13 cellular contexts compared by ENCODE assay signal in genomic region chr1:180157576-180158057, GRCh38. TPM values are rescaled to one million over a fixed set of nuclear protein-coding genes. Genes with fewer than 3 reads are reported as not detected.
A peak's percentile ranks its signal among the peaks of the same experiment; 100 is the strongest.
DNase-seq lines count a peak whose midpoint lies in the region; ATAC-seq, FAIRE-seq and TF ChIP-seq lines count a peak whose summit lies in the region.
"Had no signal": no experiment of that assay in that cellular context is flagged by ENCODE, and none has a peak within 500 bp of the region (broad histone marks: within the 10 kb centered on the region; RNA-seq: fewer than 3 reads in every experiment).

No MANE protein-coding gene starts in this region.

- DNase-seq in NCI-H1417 (lab: John Stamatoyannopoulos, UW) (peak in 2 of 3 experiments; percentile 49 to 84), NCI-H1417 treated with DMSO at 0.1 percent for 48 hours (lab: John Stamatoyannopoulos, UW) (no peak), NCI-H526 treated with DMSO at 0.1 percent for 48 hours (lab: John Stamatoyannopoulos, UW) (peak; percentile 47), fibroblast of lung (ENCODE audit: low read depth in 2 of 2) (no peak), small intestine (peak; percentile 91), inferior parietal cortex (ENCODE audit: extremely low spot score) (no peak)
- no peak for DNase-seq in activated CD4-positive, alpha-beta T cell treated with anti-CD3 and anti-CD28 coated beads, Interleukin-2, amount 10 ng/mL, durations not matched to agents 7 days and 5 days
- DNase-seq: 8988T, head of caudate nucleus, MV-4-11 had no signal

- H3K4me2 ChIP-seq in fibroblast of lung (ENCODE audit: extremely low read depth, insufficient read depth, low read length): peak overlapping the region; percentile 99

- H3K9me3 ChIP-seq in fibroblast of lung (ENCODE audit: control insufficient read depth, insufficient read depth, low read depth, low read length) (no peaks in the 10 kb centered on the region), small intestine (ENCODE audit: control insufficient read depth, low read depth) (no peaks in the 10 kb centered on the region)

- peaks cover 76% of the 10 kb centered on the region for H3K79me2 ChIP-seq in fibroblast of lung (ENCODE audit: control insufficient read depth, insufficient read depth, low read length)
- H3K79me2 ChIP-seq: parathyroid adenoma had no signal

- CTCF ChIA-PET in activated CD4-positive, alpha-beta T cell treated with anti-CD3 and anti-CD28 coated beads, Interleukin-2, amount 10 ng/mL, durations not matched to agents 7 days and 5 days (lab: Charles Lee): interaction anchor here (0.7 to 2.2 kb wide), 3 partner anchors 10 to 65 kb away, joined by 3 to 13 read pairs (median 6); no protein-coding TSS in a partner anchor

- FAIRE-seq in small intestine (lab: Jason Lieb, UNC): no peak

- H3K27me3 Mint-ChIP-seq in activated CD4-positive, alpha-beta T cell treated with anti-CD3 and anti-CD28 coated beads, Interleukin-2, amount 10 ng/mL, durations not matched to agents 7 days and 5 days: no peaks in the 10 kb centered on the region

- H3K36me3 Mint-ChIP-seq in activated CD4-positive, alpha-beta T cell treated with anti-CD3 and anti-CD28 coated beads, Interleukin-2, amount 10 ng/mL, durations not matched to agents 7 days and 5 days (ENCODE audit: low read depth): no peaks in the 10 kb centered on the region

- TF ChIP-seq CTCF in fibroblast of lung (conservative IDR thresholded peaks at IDR 0.05 in 1 of 2, IDR thresholded peaks at IDR 0.05 in 1 of 2; ENCODE audit: low read depth in 1 of 2, low read length in 2 of 2): no peak

- peak overlapping the region; percentile 94 for H3K27ac ChIP-seq in fibroblast of lung (ENCODE audit: insufficient read depth, low read length)
- H3K27ac ChIP-seq in small intestine (ENCODE audit: low read depth in 1 of 2, low read length in 1 of 2): peak overlapping the region; percentile 15 to 90
- H3K27ac ChIP-seq: parathyroid adenoma, SK-N-MC had no signal

- H3K4me3 ChIP-seq in fibroblast of lung (replicated peaks in 1 of 4; ENCODE audit: control extremely low read depth in 1 of 4, insufficient read depth in 1 of 4, low read depth in 3 of 4, low read length in 4 of 4) (peak overlapping the region; percentile 93 to 99 (median 94)), small intestine (ENCODE audit: low read depth in 1 of 2, low read length in 2 of 2) (no peak overlapping the region)
- H3K4me3 ChIP-seq: SK-N-MC had no signal

- no peak overlapping the region for H3K9ac ChIP-seq in fibroblast of lung (ENCODE audit: insufficient read depth, low read length)
- H3K9ac ChIP-seq: parathyroid adenoma had no signal

- no peak overlapping the region for H3K27ac Mint-ChIP-seq in activated CD4-positive, alpha-beta T cell treated with anti-CD3 and anti-CD28 coated beads, Interleukin-2, amount 10 ng/mL, durations not matched to agents 7 days and 5 days

- H4K20me1 ChIP-seq in fibroblast of lung (ENCODE audit: control insufficient read depth, extremely low read depth, insufficient read depth, low read length): peaks cover 5% of the 10 kb centered on the region

- peaks cover 26% of the 10 kb centered on the region for H3K4me1 Mint-ChIP-seq in activated CD4-positive, alpha-beta T cell treated with anti-CD3 and anti-CD28 coated beads, Interleukin-2, amount 10 ng/mL, durations not matched to agents 7 days and 5 days

- H3K4me3 Mint-ChIP-seq in activated CD4-positive, alpha-beta T cell treated with anti-CD3 and anti-CD28 coated beads, Interleukin-2, amount 10 ng/mL, durations not matched to agents 7 days and 5 days: no peak overlapping the region

- 10 to 65% (median 39%) methylated on average over 3 of the region's 3 CpGs for WGBS in small intestine, 3 donors

- no peaks in the 10 kb centered on the region for H3K27me3 ChIP-seq in fibroblast of lung (ENCODE audit: control insufficient read depth, insufficient read depth, low read length)
- no peaks in the 10 kb centered on the region for H3K27me3 ChIP-seq in small intestine (ENCODE audit: control insufficient read depth in 2 of 2, insufficient read depth in 2 of 2, low read length in 2 of 2)

- POLR2A ChIA-PET in activated CD4-positive, alpha-beta T cell treated with anti-CD3 and anti-CD28 coated beads, Interleukin-2, amount 10 ng/mL, durations not matched to agents 7 days and 5 days (lab: Charles Lee): no interaction called here

- ATAC-seq in GM21825 (IDR thresholded peaks at IDR 0.05; ENCODE audit: unreplicated experiment): no peak

- H2AFZ ChIP-seq in fibroblast of lung (ENCODE audit: low read length): no peak overlapping the region
- H2AFZ ChIP-seq: parathyroid adenoma had no signal

- H3K9me3 Mint-ChIP-seq in activated CD4-positive, alpha-beta T cell treated with anti-CD3 and anti-CD28 coated beads, Interleukin-2, amount 10 ng/mL, durations not matched to agents 7 days and 5 days: no peaks in the 10 kb centered on the region

- H3K4me1 ChIP-seq in fibroblast of lung (ENCODE audit: control insufficient read depth, extremely low read depth, insufficient read depth, low read length): peaks cover 17% of the 10 kb centered on the region
- peaks cover 11 to 12% of the 10 kb centered on the region in 2 donors for H3K4me1 ChIP-seq in small intestine (ENCODE audit: control insufficient read depth in 2 of 2, insufficient read depth in 1 of 2, low read depth in 1 of 2, low read length in 1 of 2)
- H3K4me1 ChIP-seq: parathyroid adenoma had no signal

- peaks cover 2% of the 10 kb centered on the region for H3K36me3 ChIP-seq in fibroblast of lung (ENCODE audit: control insufficient read depth, insufficient read depth, low read length)
- no peaks in the 10 kb centered on the region for H3K36me3 ChIP-seq in small intestine (ENCODE audit: control insufficient read depth in 2 of 2, insufficient read depth in 2 of 2, low read length in 2 of 2)

RNA-seq across cellular contexts. Expression of gene QSOX1, which starts 2.9 kb away (rescaled TPM):
- total RNA-seq in fibroblast of lung: 1,004 and 1,312 TPM in 2 replicates
- polyA plus RNA-seq in fibroblast of lung: 799 and 884 TPM in 2 replicates
- polyA plus RNA-seq in fibroblast of lung (2012): 976 and 994 TPM in 2 replicates
- 581 and 622 TPM in 2 replicates for polyA minus RNA-seq in fibroblast of lung (ENCODE audit: low replicate concordance)
- polyA plus RNA-seq in small intestine: 100 to 1,000 TPM in 1 of 3 donors, 10 to 100 TPM in 2; 18.1 to 115 (median 41.1) TPM
- 10 to 100 TPM; 18.5 to 23.5 TPM for total RNA-seq in activated CD4-positive, alpha-beta T cell treated with anti-CD3 and anti-CD28 coated beads, Interleukin-2, amount 10 ng/mL, durations not matched to agents 7 days and 5 days

Comparison
In these comparisons a context has a peak if more than half of its experiments do, and no peak if none do; other contexts are left out.
1. DNase-seq: peak in NCI-H1417 (2 of 3), NCI-H526 treated with DMSO at 0.1 percent for 48 hours (single experiment) and small intestine (single experiment); none in NCI-H1417 treated with DMSO at 0.1 percent for 48 hours (single experiment), fibroblast of lung (0 of 2), inferior parietal cortex (single experiment) and activated CD4-positive, alpha-beta T cell treated with anti-CD3 and anti-CD28 coated beads, Interleukin-2, amount 10 ng/mL, durations not matched to agents 7 days and 5 days (single experiment).
2. H3K4me3 ChIP-seq: peak in fibroblast of lung (4 of 4); none in small intestine (0 of 2).
3. RNA of gene QSOX1, which starts 2.9 kb away (total RNA-seq): 1,004 to 1,312 TPM in fibroblast of lung; 18.5 to 23.5 TPM in activated CD4-positive, alpha-beta T cell treated with anti-CD3 and anti-CD28 coated beads, Interleukin-2, amount 10 ng/mL, durations not matched to agents 7 days and 5 days; every median in the first group is over 10 times any median in the second.